ENCODE assay signal across 22 cellular contexts in genomic region chr17:36773039-36773438, GRCh38.
"Had no signal": no experiment of that assay in that cellular context is flagged by ENCODE, and none has a peak within 500 bp of the region (broad histone marks: within the 10 kb centered on the region; RNA-seq: fewer than 3 reads in every experiment).

No MANE protein-coding gene starts in this region.

- H3K4me3 ChIP-seq: ascending aorta, colonic mucosa, lung, pancreas, right lobe of liver, smooth muscle cell, upper lobe of left lung had no signal

- H3K4me2 ChIP-seq: smooth muscle cell had no signal

- H3K27me3 ChIP-seq: ascending aorta, colonic mucosa, right lobe of liver, upper lobe of left lung had no signal

- H3K4me1 ChIP-seq: ascending aorta, colonic mucosa, pancreas, right lobe of liver, upper lobe of left lung had no signal

- H3K36me3 ChIP-seq: ascending aorta, colonic mucosa, neutrophil, pancreas, right lobe of liver, upper lobe of left lung had no signal

- DNase-seq: activated CD4-positive, alpha-beta T cell treated with anti-CD3 and anti-CD28 coated beads, Interleukin-2, amount 10 ng/mL, durations not matched to agents 24 days and 14 days; activated CD4-positive, CD25-positive, alpha-beta regulatory T cell; activated CD8-positive, alpha-beta memory T cell treated with anti-CD3 and anti-CD28 coated beads, Interleukin-2, amount 50 U/mL, for 4 hours; activated effector memory CD4-positive, alpha-beta T cell treated with Interleukin-2 at 50 U/mL for 16 hours; activated naive CD4-positive, alpha-beta T cell treated with anti-CD3 and anti-CD28 coated beads, Interleukin-2, amount 10 ng/mL, durations not matched to agents 7 days and 5 days; activated T-cell treated with anti-CD3 and anti-CD28 coated beads, Interleukin-2, amount 50 U/mL, for 4 hours; colonic mucosa; endodermal cell; foreskin fibroblast; kidney; natural killer cell; pancreas; right lobe of liver; stimulated activated CD4-positive, alpha-beta T cell treated with anti-CD3 and anti-CD28 coated beads, Interleukin-4, amount 100 ng/mL, for 1 hour; stimulated activated naive CD8-positive, alpha-beta T cell treated with anti-CD3 and anti-CD28 coated beads, Interleukin-15, amount 100 ng/mL, for 72 hours; upper lobe of left lung had no signal

- H3K9me3 ChIP-seq: ascending aorta, colonic mucosa, neutrophil, pancreas, right lobe of liver, upper lobe of left lung had no signal

- H3K27ac ChIP-seq: ascending aorta, colonic mucosa, epithelial cell of prostate, neutrophil, pancreas, right lobe of liver, upper lobe of left lung had no signal

- H3K27ac Mint-ChIP-seq: activated CD4-positive, alpha-beta T cell treated with anti-CD3 and anti-CD28 coated beads, Interleukin-2, amount 10 ng/mL, durations not matched to agents 24 days and 14 days; activated naive CD4-positive, alpha-beta T cell treated with anti-CD3 and anti-CD28 coated beads, Interleukin-2, amount 10 ng/mL, durations not matched to agents 7 days and 5 days; endodermal cell; natural killer cell; stimulated activated naive CD8-positive, alpha-beta T cell treated with anti-CD3 and anti-CD28 coated beads, Interleukin-15, amount 100 ng/mL, for 72 hours had no signal

- H3K4me3 Mint-ChIP-seq: activated CD4-positive, alpha-beta T cell treated with anti-CD3 and anti-CD28 coated beads, Interleukin-2, amount 10 ng/mL, durations not matched to agents 24 days and 14 days; activated naive CD4-positive, alpha-beta T cell treated with anti-CD3 and anti-CD28 coated beads, Interleukin-2, amount 10 ng/mL, durations not matched to agents 7 days and 5 days; activated T-cell treated with anti-CD3 and anti-CD28 coated beads, Interleukin-2, amount 50 U/mL, for 4 hours; central memory CD8-positive, alpha-beta T cell; endodermal cell; natural killer cell; stimulated activated naive CD8-positive, alpha-beta T cell treated with anti-CD3 and anti-CD28 coated beads, Interleukin-15, amount 100 ng/mL, for 72 hours had no signal

- H3K36me3 Mint-ChIP-seq: activated naive CD4-positive, alpha-beta T cell treated with anti-CD3 and anti-CD28 coated beads, Interleukin-2, amount 10 ng/mL, durations not matched to agents 7 days and 5 days; natural killer cell had no signal

- H3K9me3 Mint-ChIP-seq: activated CD4-positive, alpha-beta T cell treated with anti-CD3 and anti-CD28 coated beads, Interleukin-2, amount 10 ng/mL, durations not matched to agents 24 days and 14 days; activated naive CD4-positive, alpha-beta T cell treated with anti-CD3 and anti-CD28 coated beads, Interleukin-2, amount 10 ng/mL, durations not matched to agents 7 days and 5 days; central memory CD8-positive, alpha-beta T cell; endodermal cell; natural killer cell; stimulated activated naive CD8-positive, alpha-beta T cell treated with anti-CD3 and anti-CD28 coated beads, Interleukin-15, amount 100 ng/mL, for 72 hours had no signal

- H3K4me1 Mint-ChIP-seq: activated CD4-positive, alpha-beta T cell treated with anti-CD3 and anti-CD28 coated beads, Interleukin-2, amount 10 ng/mL, durations not matched to agents 24 days and 14 days; activated naive CD4-positive, alpha-beta T cell treated with anti-CD3 and anti-CD28 coated beads, Interleukin-2, amount 10 ng/mL, durations not matched to agents 7 days and 5 days; central memory CD8-positive, alpha-beta T cell; natural killer cell; stimulated activated naive CD8-positive, alpha-beta T cell treated with anti-CD3 and anti-CD28 coated beads, Interleukin-15, amount 100 ng/mL, for 72 hours had no signal
